9 cellular contexts compared by ENCODE assay signal in genomic region chr20:45098096-45098773, GRCh38. TPM values are rescaled to one million over a fixed set of nuclear protein-coding genes. Genes with fewer than 3 reads are reported as not detected.
DNase-seq lines count a peak whose midpoint lies in the region; ATAC-seq and TF ChIP-seq lines count a peak whose summit lies in the region.
"Had no signal": no experiment of that assay in that cellular context is flagged by ENCODE, and none has a peak within 500 bp of the region (broad histone marks: within the 10 kb centered on the region; RNA-seq: fewer than 3 reads in every experiment).

No MANE protein-coding gene starts in this region.

- peak overlapping the region; percentile 36 for H4K91ac ChIP-seq in trophoblast cell (ENCODE audit: low read depth, low read length)

- H3K36me3 ChIP-seq in trophoblast cell (ENCODE audit: control insufficient read depth in 1 of 2, insufficient read depth in 2 of 2, low read length in 2 of 2) = peaks cover 11 to 17% of the 10 kb centered on the region in 2 experiments

- peak overlapping the region; percentile 9 for H3K4me3 Mint-ChIP-seq in activated CD8-positive, alpha-beta T cell treated with anti-CD3 and anti-CD28 coated beads, Interleukin-2, amount 10 ng/mL, durations not matched to agents 7 days and 5 days
- H3K4me3 Mint-ChIP-seq in stimulated activated memory B cell treated with anti-CD40 and anti-IgM and Interleukin-4, amounts not matched to agents 10 μg/mL and 1 μg/mL and 100 μg/mL, for 72 hours = no peak overlapping the region

- H3K36me3 Mint-ChIP-seq in activated CD8-positive, alpha-beta T cell treated with anti-CD3 and anti-CD28 coated beads, Interleukin-2, amount 10 ng/mL, durations not matched to agents 7 days and 5 days (ENCODE audit: low read depth) = peaks cover 2% of the 10 kb centered on the region
- H3K36me3 Mint-ChIP-seq in stimulated activated memory B cell treated with anti-CD40 and anti-IgM and Interleukin-4, amounts not matched to agents 10 μg/mL and 1 μg/mL and 100 μg/mL, for 72 hours = no peaks in the 10 kb centered on the region

- H3K79me2 ChIP-seq in trophoblast cell (ENCODE audit: control insufficient read depth, insufficient read depth, low read length, poor library complexity) = no peaks in the 10 kb centered on the region

- peak overlapping the region; percentile 1 for H2AFZ ChIP-seq in trophoblast cell (ENCODE audit: insufficient read depth, low read length, poor library complexity)

- in situ Hi-C loops in GM13977 (cut with MboI; ENCODE audit: low pct_unique_long_range_greater_than_20kb, low sequenced_read_pairs, unreplicated experiment) = no loop called here

- H3K18ac ChIP-seq in trophoblast cell (ENCODE audit: low read length) = no peak overlapping the region

- H3K4me3 ChIP-seq in fibroblast of villous mesenchyme (ENCODE audit: low read depth, low read length) (peak overlapping the region; percentile 29), trophoblast cell (ENCODE audit: low read depth, low read length) (no peak overlapping the region)

- WGBS in trophoblast cell (ENCODE audit: extremely low coverage, insufficient coverage, insufficient read length) = no CpG with 5 or more reads among the region's 92 CpGs

- no peak overlapping the region for H3K23ac ChIP-seq in trophoblast cell (ENCODE audit: low read length)

- no peak for TF ChIP-seq CTCF in GM13977 (IDR thresholded peaks at IDR 0.05; ENCODE audit: extremely low read depth, insufficient read depth, missing control alignments)
- TF ChIP-seq CTCF in fibroblast of villous mesenchyme (IDR thresholded peaks at IDR 0.05; ENCODE audit: insufficient read depth, low read depth, low read length) = peak; percentile 34

- CTCF ChIA-PET in activated CD8-positive, alpha-beta T cell treated with anti-CD3 and anti-CD28 coated beads, Interleukin-2, amount 10 ng/mL, durations not matched to agents 7 days and 5 days (lab: Charles Lee) = interaction anchor here (0.8 to 15.3 kb wide), 14 partner anchors 11 to 339 kb away, joined by 3 to 489 read pairs (median 7); partner anchors contain the start of gene WFDC5

- H3K27ac Mint-ChIP-seq in activated CD8-positive, alpha-beta T cell treated with anti-CD3 and anti-CD28 coated beads, Interleukin-2, amount 10 ng/mL, durations not matched to agents 7 days and 5 days = no peak overlapping the region
- H3K27ac Mint-ChIP-seq in stimulated activated memory B cell treated with anti-CD40 and anti-IgM and Interleukin-4, amounts not matched to agents 10 μg/mL and 1 μg/mL and 100 μg/mL, for 72 hours = no peak overlapping the region

- peak; percentile 47 for DNase-seq in GM13977 (ENCODE audit: low spot score)
- DNase-seq in activated CD8-positive, alpha-beta T cell treated with anti-CD3 and anti-CD28 coated beads, Interleukin-2, amount 10 ng/mL, durations not matched to agents 7 days and 5 days = no peak
- peak; percentile 37 for DNase-seq in fibroblast of villous mesenchyme (ENCODE audit: low read depth)
- DNase-seq in trophoblast cell = peak in 1 of 2 donors; percentile 51
- no peak for DNase-seq in NCI-H1436 treated with DMSO at 0.1 percent for 48 hours (lab: John Stamatoyannopoulos, UW)
- DNase-seq in NCI-H187 treated with DMSO at 0.1 percent for 48 hours (lab: John Stamatoyannopoulos, UW) = no peak
- no peak for DNase-seq in D341Med (ENCODE audit: low spot score)
- DNase-seq: NCI-H1417 treated with DMSO at 0.1 percent for 48 hours had no signal

- H3K4me1 ChIP-seq in trophoblast cell (ENCODE audit: control insufficient read depth in 1 of 2, insufficient read depth in 2 of 2, low read length in 2 of 2) = peaks cover 6 to 8% of the 10 kb centered on the region in 2 experiments

- no peak overlapping the region for H2BK120ac ChIP-seq in trophoblast cell (ENCODE audit: insufficient read depth, low read length, poor library complexity)

- no peak overlapping the region for H3K4ac ChIP-seq in trophoblast cell (ENCODE audit: low read depth, low read length)

- H3K79me1 ChIP-seq in trophoblast cell (ENCODE audit: low read length) = peaks cover 10% of the 10 kb centered on the region

- peaks cover 17% of the 10 kb centered on the region for H3K4me1 Mint-ChIP-seq in activated CD8-positive, alpha-beta T cell treated with anti-CD3 and anti-CD28 coated beads, Interleukin-2, amount 10 ng/mL, durations not matched to agents 7 days and 5 days (ENCODE audit: low read depth)
- H3K4me1 Mint-ChIP-seq in stimulated activated memory B cell treated with anti-CD40 and anti-IgM and Interleukin-4, amounts not matched to agents 10 μg/mL and 1 μg/mL and 100 μg/mL, for 72 hours = peaks cover 15% of the 10 kb centered on the region

- no peaks in the 10 kb centered on the region for H3K27me3 ChIP-seq in trophoblast cell (ENCODE audit: insufficient read depth, low read length)

- peak overlapping the region; percentile 50 for H3K4me2 ChIP-seq in trophoblast cell (ENCODE audit: low read length)

- H3K27me3 Mint-ChIP-seq in activated CD8-positive, alpha-beta T cell treated with anti-CD3 and anti-CD28 coated beads, Interleukin-2, amount 10 ng/mL, durations not matched to agents 7 days and 5 days (ENCODE audit: low read depth) = peaks cover 46% of the 10 kb centered on the region
- peaks cover 44% of the 10 kb centered on the region for H3K27me3 Mint-ChIP-seq in stimulated activated memory B cell treated with anti-CD40 and anti-IgM and Interleukin-4, amounts not matched to agents 10 μg/mL and 1 μg/mL and 100 μg/mL, for 72 hours

- no peak overlapping the region for H2BK5ac ChIP-seq in trophoblast cell (ENCODE audit: low read depth, low read length, poor library complexity)

- H4K8ac ChIP-seq in trophoblast cell (ENCODE audit: low read depth, low read length) = peak overlapping the region; percentile 7

- peak overlapping the region; percentile 16 for H2BK12ac ChIP-seq in trophoblast cell (ENCODE audit: low read length)

- no peak overlapping the region for H3K27ac ChIP-seq in trophoblast cell (ENCODE audit: low read depth, low read length)

- no peak overlapping the region for H3K14ac ChIP-seq in trophoblast cell (ENCODE audit: low read length)

- no peak overlapping the region for H4K12ac ChIP-seq in trophoblast cell (ENCODE audit: low read depth, low read length)

- H2AK5ac ChIP-seq in trophoblast cell (ENCODE audit: low read length) = peak overlapping the region; percentile 7

- peak; percentile 17 for ATAC-seq in activated CD8-positive, alpha-beta T cell treated with anti-CD3 and anti-CD28 coated beads, Interleukin-2, amount 10 ng/mL, durations not matched to agents 7 days and 5 days
- no peak for ATAC-seq in stimulated activated memory B cell treated with anti-CD40 and anti-IgM and Interleukin-4, amounts not matched to agents 10 μg/mL and 1 μg/mL and 100 μg/mL, for 72 hours

- peaks cover 6% of the 10 kb centered on the region for H3K9me3 ChIP-seq in trophoblast cell (ENCODE audit: insufficient read depth, low read depth, low read length)

- no peaks in the 10 kb centered on the region for H3K9me3 Mint-ChIP-seq in activated CD8-positive, alpha-beta T cell treated with anti-CD3 and anti-CD28 coated beads, Interleukin-2, amount 10 ng/mL, durations not matched to agents 7 days and 5 days (ENCODE audit: insufficient read depth)
- H3K9me3 Mint-ChIP-seq in stimulated activated memory B cell treated with anti-CD40 and anti-IgM and Interleukin-4, amounts not matched to agents 10 μg/mL and 1 μg/mL and 100 μg/mL, for 72 hours = no peaks in the 10 kb centered on the region

- POLR2A ChIA-PET in activated CD8-positive, alpha-beta T cell treated with anti-CD3 and anti-CD28 coated beads, Interleukin-2, amount 10 ng/mL, durations not matched to agents 7 days and 5 days (lab: Charles Lee) = interaction anchor here (0.6 kb wide), 2 partner anchors 53 to 209 kb away, joined by 3 to 5 read pairs; no protein-coding TSS in a partner anchor

- no peak overlapping the region for H3K9ac ChIP-seq in trophoblast cell (ENCODE audit: low read length)

RNA-seq across cellular contexts. Expression of gene KCNS1, which starts 2.7 kb away (rescaled TPM):
- total RNA-seq in activated CD8-positive, alpha-beta T cell treated with anti-CD3 and anti-CD28 coated beads, Interleukin-2, amount 10 ng/mL, durations not matched to agents 7 days and 5 days = under 1 TPM; 0.05 to 0.11 TPM
- total RNA-seq in fibroblast of villous mesenchyme = 0.86 and 1.3 TPM in 2 replicates
- polyA plus RNA-seq in trophoblast cell (2013) = 6.1 and 6.8 TPM in 2 replicates

RNA-seq across cellular contexts. Expression of gene WFDC5, which starts 16.7 kb away (rescaled TPM):
- not detected for total RNA-seq in activated CD8-positive, alpha-beta T cell treated with anti-CD3 and anti-CD28 coated beads, Interleukin-2, amount 10 ng/mL, durations not matched to agents 7 days and 5 days
- not detected in 2 replicates for total RNA-seq in fibroblast of villous mesenchyme
- not detected in 2 replicates for polyA plus RNA-seq in trophoblast cell (2013)

RNA-seq across cellular contexts. Expression of gene WFDC12, which starts 26.0 kb away (rescaled TPM):
- not detected for total RNA-seq in activated CD8-positive, alpha-beta T cell treated with anti-CD3 and anti-CD28 coated beads, Interleukin-2, amount 10 ng/mL, durations not matched to agents 7 days and 5 days
- not detected in 2 replicates for total RNA-seq in fibroblast of villous mesenchyme
- polyA plus RNA-seq in trophoblast cell (2013) = not detected in 2 replicates

Comparison
In these comparisons a context has a peak if more than half of its experiments do, and no peak if none do; other contexts are left out.
1. DNase-seq: peak in GM13977 (single experiment) and fibroblast of villous mesenchyme (single experiment); none in activated CD8-positive, alpha-beta T cell treated with anti-CD3 and anti-CD28 coated beads, Interleukin-2, amount 10 ng/mL, durations not matched to agents 7 days and 5 days (single experiment), NCI-H1436 treated with DMSO at 0.1 percent for 48 hours (single experiment), NCI-H187 treated with DMSO at 0.1 percent for 48 hours (single experiment) and D341Med (single experiment).